Comparison of ENCODE assay signal across 8 cellular contexts in genomic region chr3:185976977-185977678, GRCh38. TPM values are rescaled to one million over a fixed set of nuclear protein-coding genes. Genes with fewer than 3 reads are reported as not detected.
A peak's percentile ranks its signal among the peaks of the same experiment; 100 is the strongest.
DNase-seq lines count a peak whose midpoint lies in the region; ATAC-seq, FAIRE-seq and TF ChIP-seq lines count a peak whose summit lies in the region.

No MANE protein-coding gene starts in this region.

- no peaks in the 10 kb centered on the region for H3K36me3 Mint-ChIP-seq in activated CD8-positive, alpha-beta T cell treated with anti-CD3 and anti-CD28 coated beads for 36 hours (ENCODE audit: low read depth)

- H3K4me1 Mint-ChIP-seq in activated CD8-positive, alpha-beta T cell treated with anti-CD3 and anti-CD28 coated beads for 36 hours (ENCODE audit: low read depth), result peaks cover 16% of the 10 kb centered on the region

- POLR2A ChIA-PET in BJ (lab: Charles Lee), result no interaction called here
- POLR2A ChIA-PET in activated CD8-positive, alpha-beta T cell treated with anti-CD3 and anti-CD28 coated beads for 36 hours (lab: Charles Lee), result interaction anchor here (0.6 to 1.2 kb wide), 6 partner anchors 33 to 676 kb away, joined by 3 to 5 read pairs (median 3); partner anchors contain the start of gene TRA2B

- no peaks in the 10 kb centered on the region for H3K9me3 Mint-ChIP-seq in activated CD8-positive, alpha-beta T cell treated with anti-CD3 and anti-CD28 coated beads for 36 hours

- TF ChIP-seq CTCF in BJ (IDR thresholded peaks at IDR 0.05; ENCODE audit: insufficient read depth, low read depth, low read length), result peak; percentile 96
- peak; percentile 90 for TF ChIP-seq CTCF in activated CD8-positive, alpha-beta T cell treated with anti-CD3 and anti-CD28 coated beads for 36 hours (IDR thresholded peaks at IDR 0.05)
- TF ChIP-seq CTCF in dorsolateral prefrontal cortex (IDR thresholded peaks at IDR 0.05 in 54 of 56, conservative IDR thresholded peaks at IDR 0.05 in 2 of 56; ENCODE audit: low read depth in 1 of 56, partially characterized antibody in 56 of 56), result peak; percentile 78 to 97 (median 92)

- peak overlapping the region; percentile 36 for H3K27ac Mint-ChIP-seq in activated CD8-positive, alpha-beta T cell treated with anti-CD3 and anti-CD28 coated beads for 36 hours

- H3K27me3 Mint-ChIP-seq in activated CD8-positive, alpha-beta T cell treated with anti-CD3 and anti-CD28 coated beads for 36 hours, result peaks cover 8% of the 10 kb centered on the region

- peak overlapping the region; percentile 0 for H3K4me3 Mint-ChIP-seq in activated CD8-positive, alpha-beta T cell treated with anti-CD3 and anti-CD28 coated beads for 36 hours

- CTCF ChIA-PET in BJ (lab: Yijun Ruan, JAX), result interaction anchor here (0.6 to 5.0 kb wide), 26 partner anchors 9 to 1426 kb away, joined by 3 to 29 read pairs (median 4); partner anchors contain the start of gene DNAJB11
- CTCF ChIA-PET in activated CD8-positive, alpha-beta T cell treated with anti-CD3 and anti-CD28 coated beads for 36 hours (lab: Charles Lee), result interaction anchor here (0.6 to 4.8 kb wide), 19 partner anchors 9 to 640 kb away, joined by 3 to 46 read pairs (median 3); no protein-coding TSS in a partner anchor

- H3K27me3 ChIP-seq in BJ (ENCODE audit: control insufficient read depth, insufficient read depth, low read length) (no peaks in the 10 kb centered on the region), dorsolateral prefrontal cortex (no peaks in the 10 kb centered on the region)

- FAIRE-seq in GM19239 (lab: Jason Lieb, UNC), result peak; percentile 90

- peak; percentile 79 for ATAC-seq in HG03457 (IDR thresholded peaks at IDR 0.05; ENCODE audit: unreplicated experiment)
- ATAC-seq in activated CD8-positive, alpha-beta T cell treated with anti-CD3 and anti-CD28 coated beads for 36 hours, result peak; percentile 93

- no peak for DNase-seq in BJ (ENCODE audit: low read depth)
- DNase-seq in GM19239 (ENCODE audit: insufficient read length, low spot score), result peak; percentile 77
- peak; percentile 88 for DNase-seq in NCI-H82 (lab: John Stamatoyannopoulos, UW)
- DNase-seq in activated CD8-positive, alpha-beta T cell treated with anti-CD3 and anti-CD28 coated beads for 36 hours, result peak; percentile 96
- peak; percentile 75 to 93 (median 88) for DNase-seq in dorsolateral prefrontal cortex
- DNase-seq in lung microvascular endothelial cell (ENCODE audit: low read depth in 2 of 2), result peak; percentile 68 to 80
- peak; percentile 79 for DNase-seq in stimulated activated CD8-positive, alpha-beta memory T cell treated with anti-CD3 and anti-CD28 coated beads, Interleukin-15, amount 100 ng/mL, for 24 hours (ENCODE audit: low read depth)

- H3K27ac ChIP-seq in dorsolateral prefrontal cortex, result no peak overlapping the region

- H3K4me3 ChIP-seq in BJ (ENCODE audit: low read depth, low read length) (no peak overlapping the region), dorsolateral prefrontal cortex (no peak overlapping the region)

- no peaks in the 10 kb centered on the region for H3K36me3 ChIP-seq in BJ (ENCODE audit: control insufficient read depth, insufficient read depth, low read length)

- intact Hi-C loops in activated CD8-positive, alpha-beta T cell treated with anti-CD3 and anti-CD28 coated beads for 36 hours (cut with micrococcal nuclease), result no loop called here
- intact Hi-C loops in dorsolateral prefrontal cortex (cut with DNase I), result loop anchor here in 1 of 2 donors (5.0 kb wide), 1 partner anchor 640 kb away; no protein-coding TSS in a partner anchor

RNA-seq across cellular contexts. Expression of gene TRA2B, which starts 39.3 kb away (rescaled TPM):
- 129 and 163 TPM in 2 replicates for polyA plus RNA-seq in BJ (2011; rRNA removed)
- polyA minus RNA-seq in BJ (2011; rRNA and poly(A)+ RNA removed), result 122 and 206 TPM in 2 replicates
- total RNA-seq in activated CD8-positive, alpha-beta T cell treated with anti-CD3 and anti-CD28 coated beads for 36 hours, result 100 to 1,000 TPM; 210 to 219 TPM
- total RNA-seq in dorsolateral prefrontal cortex (100 to 1,000 TPM in 21 of 120 experiments, 10 to 100 TPM in 99; 66.0 to 127 (median 89.1) TPM), lung microvascular endothelial cell (121 and 137 TPM in 2 replicates)
